Comparison of ENCODE assay signal across 18 cellular contexts in genomic region chr17:75490173-75490743, GRCh38. TPM values are rescaled to one million over a fixed set of nuclear protein-coding genes. Genes with fewer than 3 reads are reported as not detected.
DNase-seq lines count a peak whose midpoint lies in the region; ATAC-seq and TF ChIP-seq lines count a peak whose summit lies in the region.
"Had no signal": no experiment of that assay in that cellular context is flagged by ENCODE, and none has a peak within 500 bp of the region (broad histone marks: within the 10 kb centered on the region; RNA-seq: fewer than 3 reads in every experiment).

No MANE protein-coding gene starts in this region.

- H3K4me3 Mint-ChIP-seq in Caco-2 (ENCODE audit: unreplicated experiment) = no peak overlapping the region
- H3K4me3 Mint-ChIP-seq: activated naive CD4-positive, alpha-beta T cell treated with anti-CD3 and anti-CD28 coated beads for 36 hours had no signal

- H3K18ac ChIP-seq in neuronal stem cell (ENCODE audit: low read length) = no peak overlapping the region

- H3K4me1 Mint-ChIP-seq in Caco-2 (ENCODE audit: low read depth, unreplicated experiment) = peaks cover 7% of the 10 kb centered on the region

- no CpG with 5 or more reads among the region's 14 CpGs for WGBS in neuronal stem cell (ENCODE audit: extremely low coverage in 2 of 2, insufficient read length in 2 of 2, insufficient replicate concordance in 1 of 2), 2 donors
- WGBS in upper lobe of left lung, 2 donors = 60 to 67% methylated on average over 1 to 12 of the region's 14 CpGs

- no peaks in the 10 kb centered on the region for H3K9me3 Mint-ChIP-seq in Caco-2 (ENCODE audit: unreplicated experiment)
- H3K9me3 Mint-ChIP-seq: activated naive CD4-positive, alpha-beta T cell treated with anti-CD3 and anti-CD28 coated beads for 36 hours had no signal

- H3K9me3 ChIP-seq in neuronal stem cell (replicated peaks in 1 of 2; ENCODE audit: control insufficient read depth in 2 of 2, insufficient read depth in 1 of 2, low read depth in 1 of 2, low read length in 2 of 2) = peaks cover 0 to 1% of the 10 kb centered on the region in 2 donors
- H3K9me3 ChIP-seq in upper lobe of left lung = no peaks in the 10 kb centered on the region
- H3K9me3 ChIP-seq in Caco-2 = no peaks in the 10 kb centered on the region

- intact Hi-C loops in Right ventricle myocardium inferior (cut with DNase I) (no loop called here), cardiac septum (cut with DNase I) (no loop called here), left ventricle myocardium superior (cut with micrococcal nuclease) (no loop called here), Caco-2 (cut with micrococcal nuclease; ENCODE audit: unreplicated experiment) (no loop called here)

- H2AK5ac ChIP-seq in neuronal stem cell (ENCODE audit: low read depth, low read length) = no peak overlapping the region

- H2BK12ac ChIP-seq in neuronal stem cell (ENCODE audit: low read length) = no peak overlapping the region

- no peak overlapping the region for H4K91ac ChIP-seq in neuronal stem cell (ENCODE audit: low read depth, low read length, poor library complexity)

- no peak overlapping the region for H3K27ac Mint-ChIP-seq in Caco-2 (ENCODE audit: unreplicated experiment)
- H3K27ac Mint-ChIP-seq: activated naive CD4-positive, alpha-beta T cell treated with anti-CD3 and anti-CD28 coated beads for 36 hours had no signal

- H3K27ac ChIP-seq in neuronal stem cell (replicated peaks; ENCODE audit: low read length) (no peak overlapping the region), upper lobe of left lung (peak overlapping the region; percentile 56 to 87 (median 70))

- H3K36me3 ChIP-seq in neuronal stem cell (replicated peaks in 1 of 2; ENCODE audit: control insufficient read depth in 2 of 2, insufficient read depth in 2 of 2, low read length in 2 of 2) (peaks cover 35 to 74% of the 10 kb centered on the region in 2 donors), upper lobe of left lung (peaks cover 13 to 51% (median 42%) of the 10 kb centered on the region in 4 donors), Caco-2 (ENCODE audit: control insufficient read depth, insufficient read depth, low read length) (peaks cover 2% of the 10 kb centered on the region)

- H3K36me3 Mint-ChIP-seq in Caco-2 (ENCODE audit: insufficient read depth, unreplicated experiment) = peaks cover 11% of the 10 kb centered on the region

- ATAC-seq in Right ventricle myocardium inferior (no peak), left ventricle myocardium superior (no peak), upper lobe of left lung (ENCODE audit: low FRiP score in 2 of 2) (no peak), GM18861 (IDR thresholded peaks at IDR 0.05; ENCODE audit: unreplicated experiment) (no peak)
- ATAC-seq: GM12878 had no signal

- TF ChIP-seq POLR2A in upper lobe of left lung (IDR thresholded peaks at IDR 0.05) = no peak

- no peak overlapping the region for H2BK15ac ChIP-seq in neuronal stem cell (ENCODE audit: low read length)

- POLR2A ChIA-PET in Caco-2 (lab: Charles Lee) = no interaction called here

- H4K8ac ChIP-seq in neuronal stem cell (ENCODE audit: low read depth, low read length) = no peak overlapping the region

- DNase-seq in Right ventricle myocardium inferior (ENCODE audit: missing footprints) (peak; percentile 50), cardiac septum (ENCODE audit: low spot score) (no peak), left ventricle myocardium superior (peak; percentile 29), neuronal stem cell (ENCODE audit: low spot score) (no peak), upper lobe of left lung (peak; percentile 54 to 71), Caco-2 (no peak), NCI-H2227 treated with DMSO at 0.1 percent for 48 hours (lab: John Stamatoyannopoulos, UW) (no peak)
- DNase-seq: activated naive CD4-positive, alpha-beta T cell treated with anti-CD3 and anti-CD28 coated beads for 36 hours; cortex of kidney; foreskin fibroblast; H7; NCI-H1092 treated with DMSO at 0.1 percent for 48 hours; NCI-H2107; NCI-H524 treated with DMSO at 0.1 percent for 48 hours; occipital lobe; SHP77 treated with DMSO at 0.1 percent for 48 hours had no signal

- no peak overlapping the region for H3K23ac ChIP-seq in neuronal stem cell (ENCODE audit: low read depth, low read length, poor library complexity)

- no peak overlapping the region for H2AFZ ChIP-seq in neuronal stem cell (ENCODE audit: low read length)

- no peak overlapping the region for H2BK5ac ChIP-seq in neuronal stem cell (ENCODE audit: low read length)

- peaks cover 4% of the 10 kb centered on the region for H3K79me1 ChIP-seq in neuronal stem cell (ENCODE audit: low read depth, low read length)

- CTCF ChIA-PET in Caco-2 (lab: Charles Lee) = no interaction called here

- no peak overlapping the region for H3K4me3 ChIP-seq in neuronal stem cell (ENCODE audit: low read length in 2 of 2)
- no peak overlapping the region for H3K4me3 ChIP-seq in upper lobe of left lung
- H3K4me3 ChIP-seq in Caco-2 (ENCODE audit: low read depth, low read length) = no peak overlapping the region
- H3K4me3 ChIP-seq: GM12878 had no signal

- no peaks in the 10 kb centered on the region for H3K27me3 Mint-ChIP-seq in Caco-2 (ENCODE audit: insufficient read depth, unreplicated experiment)

- H3K4me2 ChIP-seq in neuronal stem cell (ENCODE audit: insufficient read depth, low read length, poor library complexity, severe bottlenecking) = no peak overlapping the region

- no TSS peak for BruUV-seq in Caco-2 (replicated peaks; lab: Mats Ljungman, UMichigan)

- no peak for TF ChIP-seq CTCF in upper lobe of left lung (IDR thresholded peaks at IDR 0.05)
- no peak for TF ChIP-seq CTCF in Caco-2 (IDR thresholded peaks at IDR 0.05; ENCODE audit: insufficient read depth in 1 of 2, low read depth in 1 of 2, low read length in 1 of 2, severe bottlenecking in 1 of 2, unreplicated experiment in 1 of 2)

- no peak overlapping the region for H2BK120ac ChIP-seq in neuronal stem cell (ENCODE audit: low read depth, low read length)

- peak overlapping the region; percentile 64 for H3K14ac ChIP-seq in neuronal stem cell (ENCODE audit: low read length)

- no peak for TF ChIP-seq EP300 in upper lobe of left lung (IDR thresholded peaks at IDR 0.05)

- H3K4me1 ChIP-seq in neuronal stem cell (ENCODE audit: control insufficient read depth in 2 of 2, insufficient read depth in 1 of 2, low read depth in 1 of 2, low read length in 2 of 2) (peaks cover 0 to 1% of the 10 kb centered on the region in 2 donors), upper lobe of left lung (peaks cover 40 to 55% (median 41%) of the 10 kb centered on the region in 4 donors), Caco-2 (no peaks in the 10 kb centered on the region)

- H3K4ac ChIP-seq in neuronal stem cell (ENCODE audit: low read length) = no peak overlapping the region

- no peak overlapping the region for H3K9ac ChIP-seq in neuronal stem cell (ENCODE audit: low read depth, low read length, poor library complexity)

- no peaks in the 10 kb centered on the region for H3K27me3 ChIP-seq in neuronal stem cell (ENCODE audit: control insufficient read depth in 3 of 3, insufficient read depth in 3 of 3, low read depth in 1 of 3, low read length in 3 of 3)
- H3K27me3 ChIP-seq in upper lobe of left lung = no peaks in the 10 kb centered on the region
- H3K27me3 ChIP-seq in Caco-2 (replicated peaks; ENCODE audit: control insufficient read depth, insufficient read depth, low read length) = no peaks in the 10 kb centered on the region

RNA-seq across cellular contexts. Expression of gene CASKIN2, which starts 25.1 kb away (rescaled TPM):
- total RNA-seq in Right ventricle myocardium inferior = 39.1 TPM
- total RNA-seq in cardiac septum = 48.2 TPM
- total RNA-seq in left ventricle myocardium superior = 36.6 TPM
- polyA plus RNA-seq in neuronal stem cell (2013, experiment 1 of 2) = 7.5 TPM
- polyA plus RNA-seq in neuronal stem cell (2013, experiment 2 of 2) = 7.9 TPM
- total RNA-seq in upper lobe of left lung = 100 to 1,000 TPM in 1 of 6 donors, 10 to 100 TPM in 5; 24.1 to 113 (median 48.5) TPM
- 41.8 and 48.9 TPM in 2 replicates for total RNA-seq in Caco-2 (2022)

RNA-seq across cellular contexts. Expression of gene TSEN54, which starts 26.1 kb away (rescaled TPM):
- total RNA-seq in Right ventricle myocardium inferior (6.1 TPM), cardiac septum (7.7 TPM), left ventricle myocardium superior (8.3 TPM), upper lobe of left lung (100 to 1,000 TPM in 2 of 6 donors, 10 to 100 TPM in 4; 19.5 to 125 (median 31.3) TPM), Caco-2 (2022) (71.3 and 74.5 TPM in 2 replicates)
- polyA plus RNA-seq in neuronal stem cell (2013, experiment 1 of 2) = 21.2 TPM
- polyA plus RNA-seq in neuronal stem cell (2013, experiment 2 of 2) = 24.0 TPM

RNA-seq across cellular contexts. Expression of gene TMEM94, which starts 33.8 kb away (rescaled TPM):
- 50.3 TPM for total RNA-seq in Right ventricle myocardium inferior
- 56.6 TPM for total RNA-seq in cardiac septum
- 56.8 TPM for total RNA-seq in left ventricle myocardium superior
- polyA plus RNA-seq in neuronal stem cell (2013, experiment 1 of 2) = 63.4 TPM
- 59.4 TPM for polyA plus RNA-seq in neuronal stem cell (2013, experiment 2 of 2)
- total RNA-seq in upper lobe of left lung = 100 to 1,000 TPM in 2 of 6 donors, 10 to 100 TPM in 4; 62.3 to 320 (median 90.5) TPM
- total RNA-seq in Caco-2 (2022) = 109 and 115 TPM in 2 replicates

RNA-seq across cellular contexts. Expression of gene LLGL2, which starts 35.2 kb away (rescaled TPM):
- total RNA-seq in Right ventricle myocardium inferior (4.1 TPM), cardiac septum (4.7 TPM), left ventricle myocardium superior (5.1 TPM), upper lobe of left lung (100 to 1,000 TPM; 113 to 256 (median 175) TPM), Caco-2 (2022) (165 and 179 TPM in 2 replicates)
- 25.2 TPM for polyA plus RNA-seq in neuronal stem cell (2013, experiment 1 of 2)
- 26.4 TPM for polyA plus RNA-seq in neuronal stem cell (2013, experiment 2 of 2)

Comparison
In these comparisons a context has a peak if more than half of its experiments do, and no peak if none do; other contexts are left out.
1. DNase-seq: peak in Right ventricle myocardium inferior (single experiment), left ventricle myocardium superior (single experiment) and upper lobe of left lung (2 of 2); none in cardiac septum (single experiment), neuronal stem cell (single experiment), Caco-2 (0 of 2) and NCI-H2227 treated with DMSO at 0.1 percent for 48 hours (single experiment).